8 cellular contexts compared by ENCODE assay signal in the genomic region with DNA sequence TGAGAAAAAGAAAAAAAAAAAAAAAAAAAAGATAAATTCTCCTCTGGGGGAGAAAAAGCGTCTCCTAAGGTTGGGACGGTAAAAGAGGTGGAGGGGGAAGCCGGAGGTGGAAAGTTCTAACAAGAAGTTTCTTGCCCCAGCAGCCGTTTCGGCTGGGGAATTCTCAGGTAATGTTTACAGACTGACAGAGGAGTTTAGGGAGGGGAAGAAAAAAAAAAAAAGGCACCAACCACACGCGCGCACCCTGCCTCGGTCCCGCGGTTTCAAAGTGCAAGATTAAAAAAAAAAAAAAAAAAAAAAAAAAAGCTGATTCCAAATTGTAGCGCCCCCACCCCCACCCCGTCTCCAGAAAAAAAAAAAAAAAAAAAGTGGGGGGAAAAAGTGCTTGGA. TPM values are rescaled to one million over a fixed set of nuclear protein-coding genes. Genes with fewer than 3 reads are reported as not detected.
A peak's percentile ranks its signal among the peaks of the same experiment; 100 is the strongest.
DNase-seq lines count a peak whose midpoint lies in the region; ATAC-seq, FAIRE-seq and TF ChIP-seq lines count a peak whose summit lies in the region.

No MANE protein-coding gene starts in this region.

- DNase-seq in right atrium auricular region (ENCODE audit: low spot score) (no peak), Right ventricle myocardium superior (no peak), keratinocyte (ENCODE audit: low read depth, low spot score) (no peak), HUDEP-2 (lab: John Stamatoyannopoulos, UW; ENCODE audit: unreplicated experiment in 76 of 76) (no peak), ureter (ENCODE audit: low spot score) (no peak)
- DNase-seq in activated naive CD4-positive, alpha-beta T cell treated with anti-CD3 and anti-CD28 coated beads, Interleukin-2, amount 50 U/mL, for 72 hours (ENCODE audit: low spot score in 2 of 2) = no peak
- DNase-seq in stimulated activated naive CD8-positive, alpha-beta T cell treated with anti-CD3 and anti-CD28 coated beads, Interleukin-15, Interleukin-2, amounts not matched to agents 100 U/mL and 50 U/mL, for 24 hours = peak; percentile 44

- no peaks in the 10 kb centered on the region for H3K9me3 Mint-ChIP-seq in activated naive CD4-positive, alpha-beta T cell treated with anti-CD3 and anti-CD28 coated beads, Interleukin-2, amount 50 U/mL, for 72 hours

- peak overlapping the region; percentile 75 to 76 for H3K4me3 ChIP-seq in right atrium auricular region
- peak overlapping the region; percentile 76 to 90 (median 85) for H3K4me3 ChIP-seq in keratinocyte (ENCODE audit: control insufficient read depth in 2 of 3, extremely low read depth in 1 of 3, insufficient read depth in 2 of 3, low read depth in 1 of 3, low read length in 3 of 3)

- FAIRE-seq in keratinocyte (lab: Jason Lieb, UNC) = no peak

- peak overlapping the region; percentile 66 for H2AFZ ChIP-seq in keratinocyte (ENCODE audit: control insufficient read depth, low read length)

- dilution Hi-C loops in keratinocyte (cut with MboI; ENCODE audit: extremely low pct_ligation_motif_present, low sequenced_read_pairs) = no loop called here

- H3K9me3 ChIP-seq in right atrium auricular region (no peaks in the 10 kb centered on the region), keratinocyte (ENCODE audit: control insufficient read depth, low read depth, low read length) (no peaks in the 10 kb centered on the region)

- H3K9me1 ChIP-seq in keratinocyte (ENCODE audit: control insufficient read depth, extremely low read depth, insufficient read depth, low read length) = peaks cover 2% of the 10 kb centered on the region

- ATAC-seq in Right ventricle myocardium superior (ENCODE audit: poor library complexity) (no peak), GM19467 (IDR thresholded peaks at IDR 0.05; ENCODE audit: unreplicated experiment) (no peak)
- ATAC-seq in activated naive CD4-positive, alpha-beta T cell treated with anti-CD3 and anti-CD28 coated beads, Interleukin-2, amount 50 U/mL, for 72 hours = no peak
- ATAC-seq in stimulated activated naive CD8-positive, alpha-beta T cell treated with anti-CD3 and anti-CD28 coated beads, Interleukin-15, Interleukin-2, amounts not matched to agents 100 U/mL and 50 U/mL, for 24 hours = no peak

- H3K27me3 ChIP-seq in right atrium auricular region = no peaks in the 10 kb centered on the region
- peaks cover 3% of the 10 kb centered on the region for H3K27me3 ChIP-seq in keratinocyte (ENCODE audit: control insufficient read depth, extremely low read depth, insufficient read depth, low read length)

- peaks cover 31 to 48% of the 10 kb centered on the region in 2 donors for H3K36me3 Mint-ChIP-seq in activated naive CD4-positive, alpha-beta T cell treated with anti-CD3 and anti-CD28 coated beads, Interleukin-2, amount 50 U/mL, for 72 hours

- H3K4me1 ChIP-seq in right atrium auricular region = peaks cover 0 to 69% of the 10 kb centered on the region in 2 donors
- H3K4me1 ChIP-seq in keratinocyte (ENCODE audit: control insufficient read depth, extremely low read depth, insufficient read depth, low read length) = peaks cover 35% of the 10 kb centered on the region

- peak overlapping the region; percentile 93 to 99 for H3K27ac Mint-ChIP-seq in activated naive CD4-positive, alpha-beta T cell treated with anti-CD3 and anti-CD28 coated beads, Interleukin-2, amount 50 U/mL, for 72 hours

- no peaks in the 10 kb centered on the region for H4K20me1 ChIP-seq in keratinocyte (ENCODE audit: control insufficient read depth, extremely low read depth, insufficient read depth, low read length)

- TF ChIP-seq CTCF in right atrium auricular region (IDR thresholded peaks at IDR 0.05) = no peak
- TF ChIP-seq CTCF in keratinocyte (optimal IDR thresholded peaks at IDR 0.05 in 1 of 3, IDR thresholded peaks at IDR 0.05 in 1 of 3, conservative IDR thresholded peaks at IDR 0.05 in 1 of 3; ENCODE audit: extremely low read depth in 1 of 3, insufficient read depth in 2 of 3, low read length in 3 of 3) = no peak

- H3K36me3 ChIP-seq in right atrium auricular region (no peaks in the 10 kb centered on the region), keratinocyte (ENCODE audit: control insufficient read depth in 2 of 2, extremely low read depth in 1 of 2, insufficient read depth in 2 of 2, low read length in 2 of 2) (peaks cover 0 to 1% of the 10 kb centered on the region in 2 experiments)

- peak overlapping the region; percentile 100 for H3K4me2 ChIP-seq in keratinocyte (ENCODE audit: control insufficient read depth, extremely low read depth, insufficient read depth, low read depth, low read length)

- H3K27ac ChIP-seq in right atrium auricular region (peak overlapping the region; percentile 96 to 97), keratinocyte (ENCODE audit: control insufficient read depth, insufficient read depth, low read length) (peak overlapping the region; percentile 100)

- peaks cover 23% of the 10 kb centered on the region for H3K79me2 ChIP-seq in keratinocyte (ENCODE audit: control insufficient read depth, insufficient read depth, low read length)

- intact Hi-C loops in Right ventricle myocardium superior (cut with DNase I) = loop anchor here (5.0 kb wide), 2 partner anchors 140 to 210 kb away; no protein-coding TSS in a partner anchor

- peak overlapping the region; percentile 95 for H3K9ac ChIP-seq in keratinocyte (ENCODE audit: control insufficient read depth, extremely low read depth, insufficient read depth, low read length)

RNA-seq across cellular contexts. Expression of gene DHRS3, which starts 0.5 kb away (rescaled TPM):
- total RNA-seq in right atrium auricular region = 10 to 100 TPM; 50.4 to 78.9 TPM
- total RNA-seq in Right ventricle myocardium superior = 84.7 TPM
- 10 to 100 TPM; 85.2 to 93.9 TPM for total RNA-seq in activated naive CD4-positive, alpha-beta T cell treated with anti-CD3 and anti-CD28 coated beads, Interleukin-2, amount 50 U/mL, for 72 hours
- 10.7 to 15.3 TPM (median 14.1 TPM) in 3 replicates for polyA plus RNA-seq in keratinocyte
- 18.5 TPM for polyA plus RNA-seq in keratinocyte (2011; ENCODE audit: low read depth)
- 6.6 and 7.5 TPM in 2 replicates for polyA plus RNA-seq in keratinocyte (2011; cell fraction: cytosol; rRNA removed)
- polyA plus RNA-seq in keratinocyte (2011; cell fraction: nucleus; rRNA removed) = 18.7 and 18.8 TPM in 2 replicates
- polyA plus RNA-seq in keratinocyte (2012; ENCODE audit: low replicate concordance) = 16.1 and 20.2 TPM in 2 replicates
- polyA minus RNA-seq in keratinocyte = 21.3 to 43.0 TPM (median 32.1 TPM) in 3 replicates
- 12.5 TPM for polyA minus RNA-seq in keratinocyte (2011; cell fraction: cytosol; rRNA and poly(A)+ RNA removed)
- polyA minus RNA-seq in keratinocyte (2011; cell fraction: nucleus; rRNA and poly(A)+ RNA removed) = 11.9 and 16.2 TPM in 2 replicates
- 237 TPM for total RNA-seq in ureter

RNA-seq across cellular contexts. Expression of gene AADACL4, which starts 26.4 kb away (rescaled TPM):
- total RNA-seq in right atrium auricular region (not detected), Right ventricle myocardium superior (not detected), ureter (not detected)
- not detected for total RNA-seq in activated naive CD4-positive, alpha-beta T cell treated with anti-CD3 and anti-CD28 coated beads, Interleukin-2, amount 50 U/mL, for 72 hours
- not detected in 3 replicates for polyA plus RNA-seq in keratinocyte
- polyA plus RNA-seq in keratinocyte (2011; ENCODE audit: low read depth) = not detected
- polyA plus RNA-seq in keratinocyte (2011; cell fraction: cytosol; rRNA removed) = not detected in 2 replicates
- polyA plus RNA-seq in keratinocyte (2011; cell fraction: nucleus; rRNA removed) = not detected in 2 replicates
- polyA plus RNA-seq in keratinocyte (2012; ENCODE audit: low replicate concordance) = not detected in 2 replicates
- polyA minus RNA-seq in keratinocyte = not detected in 3 replicates
- not detected for polyA minus RNA-seq in keratinocyte (2011; cell fraction: cytosol; rRNA and poly(A)+ RNA removed)
- not detected in 2 replicates for polyA minus RNA-seq in keratinocyte (2011; cell fraction: nucleus; rRNA and poly(A)+ RNA removed)
